In the genomic region with DNA sequence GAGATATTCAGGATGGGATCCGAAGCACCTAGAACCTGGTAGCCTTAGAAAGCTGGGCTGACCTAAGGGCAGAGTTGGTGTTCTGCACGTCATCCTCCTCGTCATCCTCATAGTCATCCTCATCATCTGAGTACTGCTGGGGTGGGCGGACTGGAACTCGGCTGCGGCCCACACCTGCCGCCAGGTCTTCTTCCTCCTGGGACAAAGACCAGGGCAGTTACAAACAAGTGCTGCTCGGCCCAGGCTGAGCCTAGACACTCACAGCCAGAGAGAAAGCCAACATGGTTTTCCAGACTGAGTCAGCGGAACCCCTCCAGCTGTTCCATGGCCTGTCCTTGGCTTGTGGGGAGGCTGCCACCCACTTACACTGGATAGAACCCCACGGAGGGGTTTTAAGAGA, we compare ENCODE assay signal across 20 cellular contexts. TPM values are rescaled to one million over a fixed set of nuclear protein-coding genes. Genes with fewer than 3 reads are reported as not detected.
DNase-seq lines count a peak whose midpoint lies in the region; ATAC-seq and TF ChIP-seq lines count a peak whose summit lies in the region.
"Had no signal": no experiment of that assay in that cellular context is flagged by ENCODE, and none has a peak within 500 bp of the region (broad histone marks: within the 10 kb centered on the region; RNA-seq: fewer than 3 reads in every experiment).

No MANE protein-coding gene starts in this region.

- no peaks in the 10 kb centered on the region for H4K20me1 ChIP-seq in OCI-LY7 (ENCODE audit: insufficient read depth, low read length)

- no peak overlapping the region for H3K4me3 Mint-ChIP-seq in activated T-cell treated with anti-CD3 and anti-CD28 coated beads, Interleukin-2, amount 50 U/mL, for 4 hours
- H3K4me3 Mint-ChIP-seq in chondrocyte (ENCODE audit: unreplicated experiment) = no peak overlapping the region
- no peak overlapping the region for H3K4me3 Mint-ChIP-seq in stimulated activated effector memory CD8-positive, alpha-beta T cell treated with anti-CD3 and anti-CD28 coated beads, Interleukin-12 subunit alpha, Interleukin-12 subunit beta, amount 100 ng/mL, for 72 hours
- H3K4me3 Mint-ChIP-seq in nephron progenitor cell = no peak overlapping the region

- peaks cover 11% of the 10 kb centered on the region for H3K4me1 ChIP-seq in OCI-LY7 (ENCODE audit: insufficient read depth, low read length, poor library complexity, severe bottlenecking)

- CTCF ChIA-PET in OCI-LY7 (lab: Charles Lee; ENCODE audit: unreplicated experiment) = no interaction called here

- H3K4me1 Mint-ChIP-seq in activated T-cell treated with anti-CD3 and anti-CD28 coated beads, Interleukin-2, amount 50 U/mL, for 4 hours (ENCODE audit: low read depth) = peaks cover 21% of the 10 kb centered on the region
- H3K4me1 Mint-ChIP-seq in chondrocyte (ENCODE audit: low read depth) = peaks cover 14% of the 10 kb centered on the region
- peaks cover 35% of the 10 kb centered on the region for H3K4me1 Mint-ChIP-seq in stimulated activated effector memory CD8-positive, alpha-beta T cell treated with anti-CD3 and anti-CD28 coated beads, Interleukin-12 subunit alpha, Interleukin-12 subunit beta, amount 100 ng/mL, for 72 hours
- H3K4me1 Mint-ChIP-seq in nephron progenitor cell = peaks cover 15% of the 10 kb centered on the region

- intact Hi-C loops in OCI-LY7 (cut with micrococcal nuclease; ENCODE audit: unreplicated experiment) = no loop called here

- peaks cover 92% of the 10 kb centered on the region for H3K36me3 ChIP-seq in OCI-LY7 (ENCODE audit: insufficient read depth, low read length)

- no peak overlapping the region for H3K4me3 ChIP-seq in OCI-LY7 (ENCODE audit: low read depth, low read length, poor library complexity, severe bottlenecking)
- H3K4me3 ChIP-seq: BLaER1 treated with 17β-estradiol and CSF1 and Interleukin-3, amounts not matched to agents 10 nM and 100 nM; K562 had no signal

- H3K36me3 Mint-ChIP-seq in activated T-cell treated with anti-CD3 and anti-CD28 coated beads, Interleukin-2, amount 50 U/mL, for 4 hours (ENCODE audit: insufficient read depth) = peaks cover 37% of the 10 kb centered on the region
- H3K36me3 Mint-ChIP-seq in chondrocyte (ENCODE audit: low read depth) (peaks cover 36% of the 10 kb centered on the region), nephron progenitor cell (ENCODE audit: low read depth) (peaks cover 47% of the 10 kb centered on the region)
- peaks cover 80% of the 10 kb centered on the region for H3K36me3 Mint-ChIP-seq in stimulated activated effector memory CD8-positive, alpha-beta T cell treated with anti-CD3 and anti-CD28 coated beads, Interleukin-12 subunit alpha, Interleukin-12 subunit beta, amount 100 ng/mL, for 72 hours

- DNase-seq in activated T-cell treated with anti-CD3 and anti-CD28 coated beads, Interleukin-2, amount 50 U/mL, for 1 hour = peak; percentile 6
- no peak for DNase-seq in activated T-cell treated with anti-CD3 and anti-CD28 coated beads, Interleukin-2, amount 50 U/mL, for 4 hours
- DNase-seq in chondrocyte (ENCODE audit: low spot score) (peak; percentile 64), myocyte (ENCODE audit: low read depth) (peak; percentile 56), nephron progenitor cell (no peak), OCI-LY7 (ENCODE audit: low spot score) (no peak)
- no peak for DNase-seq in stimulated activated effector memory CD8-positive, alpha-beta T cell treated with anti-CD3 and anti-CD28 coated beads, Interleukin-12 subunit alpha, Interleukin-12 subunit beta, amount 100 ng/mL, for 72 hours (ENCODE audit: low spot score in 2 of 2)
- no peak for DNase-seq in activated CD8-positive, alpha-beta memory T cell treated with anti-CD3 and anti-CD28 coated beads for 24 hours
- DNase-seq: 8988T; COR-L47; DMS153; EL; GOT3; NCI-H1436 treated with DMSO at 0.1 percent for 48 hours; NCI-H2081; NCI-H524 treated with DMSO at 0.1 percent for 48 hours; NK-92 treated with Interleukin-12 subunit alpha and Interleukin-12 subunit beta, amount 100 ng/mL, for 24 hours had no signal

- H3K4me2 ChIP-seq in OCI-LY7 (ENCODE audit: low read length) = no peak overlapping the region
- H3K4me2 ChIP-seq: BLaER1 treated with 17β-estradiol and CSF1 and Interleukin-3, amounts not matched to agents 10 nM and 100 nM had no signal

- H3K27ac Mint-ChIP-seq in chondrocyte (ENCODE audit: unreplicated experiment) (no peak overlapping the region), nephron progenitor cell (no peak overlapping the region)
- peak overlapping the region; percentile 76 for H3K27ac Mint-ChIP-seq in stimulated activated effector memory CD8-positive, alpha-beta T cell treated with anti-CD3 and anti-CD28 coated beads, Interleukin-12 subunit alpha, Interleukin-12 subunit beta, amount 100 ng/mL, for 72 hours

- no peak for ATAC-seq in activated T-cell treated with anti-CD3 and anti-CD28 coated beads, Interleukin-2, amount 50 U/mL, for 4 hours
- ATAC-seq in stimulated activated effector memory CD8-positive, alpha-beta T cell treated with anti-CD3 and anti-CD28 coated beads, Interleukin-12 subunit alpha, Interleukin-12 subunit beta, amount 100 ng/mL, for 72 hours = no peak
- ATAC-seq: K562 had no signal

- peaks cover 17% of the 10 kb centered on the region for H3K79me2 ChIP-seq in OCI-LY7 (ENCODE audit: insufficient read depth, low read depth, low read length)

- H3K27me3 Mint-ChIP-seq in activated T-cell treated with anti-CD3 and anti-CD28 coated beads, Interleukin-2, amount 50 U/mL, for 4 hours (ENCODE audit: low read depth) = no peaks in the 10 kb centered on the region
- no peaks in the 10 kb centered on the region for H3K27me3 Mint-ChIP-seq in chondrocyte (ENCODE audit: low read depth)
- no peaks in the 10 kb centered on the region for H3K27me3 Mint-ChIP-seq in nephron progenitor cell (ENCODE audit: low read depth, poor library complexity)

- H3K9me3 Mint-ChIP-seq in activated T-cell treated with anti-CD3 and anti-CD28 coated beads, Interleukin-2, amount 50 U/mL, for 4 hours = no peaks in the 10 kb centered on the region
- no peaks in the 10 kb centered on the region for H3K9me3 Mint-ChIP-seq in chondrocyte (ENCODE audit: low read depth)
- no peaks in the 10 kb centered on the region for H3K9me3 Mint-ChIP-seq in stimulated activated effector memory CD8-positive, alpha-beta T cell treated with anti-CD3 and anti-CD28 coated beads, Interleukin-12 subunit alpha, Interleukin-12 subunit beta, amount 100 ng/mL, for 72 hours
- H3K9me3 Mint-ChIP-seq in nephron progenitor cell = no peaks in the 10 kb centered on the region

- no peaks in the 10 kb centered on the region for H3K9me3 ChIP-seq in OCI-LY7 (ENCODE audit: low read length)
- H3K9me3 ChIP-seq: BLaER1 treated with 17β-estradiol and CSF1 and Interleukin-3, amounts not matched to agents 10 nM and 100 nM had no signal

- no peaks in the 10 kb centered on the region for H3K9me2 ChIP-seq in OCI-LY7 (ENCODE audit: insufficient read depth, low read length)

- POLR2A ChIA-PET in OCI-LY7 (lab: Charles Lee) = no interaction called here

- H2AFZ ChIP-seq in OCI-LY7 (ENCODE audit: low read length) = no peak overlapping the region

- no peak for TF ChIP-seq CTCF in chondrocyte (IDR thresholded peaks at IDR 0.05)
- TF ChIP-seq CTCF in nephron progenitor cell (IDR thresholded peaks at IDR 0.05) = no peak
- no peak for TF ChIP-seq CTCF in OCI-LY7 (conservative IDR thresholded peaks at IDR 0.05; ENCODE audit: low read length)

- BruUV-seq in OCI-LY7 (replicated peaks; lab: Mats Ljungman, UMichigan) = no TSS peak

- H3K27ac ChIP-seq in OCI-LY7 (ENCODE audit: low read depth, low read length, poor library complexity, severe bottlenecking) = no peak overlapping the region
- H3K27ac ChIP-seq: BLaER1 treated with 17β-estradiol and CSF1 and Interleukin-3, amounts not matched to agents 10 nM and 100 nM; HL-60 had no signal

RNA-seq across cellular contexts. Expression of a gene that starts 5.4 kb away (rescaled TPM):
- 100 to 1,000 TPM; 117 to 130 (median 127) TPM for total RNA-seq in activated T-cell treated with anti-CD3 and anti-CD28 coated beads, Interleukin-2, amount 50 U/mL, for 4 hours
- 82.1 to 85.4 TPM (median 84.3 TPM) in 3 replicates for total RNA-seq in chondrocyte
- total RNA-seq in myocyte = 70.9 and 96.7 TPM in 2 replicates
- 79.6 TPM for polyA plus RNA-seq in myocyte (2012)
- 88.3 and 102 TPM in 2 replicates for total RNA-seq in OCI-LY7 (2014; rRNA removed; shearing (Covaris generic))
- 102 and 105 TPM in 2 replicates for total RNA-seq in OCI-LY7 (2022)

RNA-seq across cellular contexts. Expression of a gene that starts 6.1 kb away (rescaled TPM):
- total RNA-seq in activated T-cell treated with anti-CD3 and anti-CD28 coated beads, Interleukin-2, amount 50 U/mL, for 4 hours = 1 to 10 TPM; 3.6 to 5.0 (median 4.8) TPM
- 5.1 to 7.1 TPM (median 5.5 TPM) in 3 replicates for total RNA-seq in chondrocyte
- 7.9 and 15.4 TPM in 2 replicates for total RNA-seq in myocyte
- polyA plus RNA-seq in myocyte (2012) = 6.7 TPM
- 32.9 and 33.3 TPM in 2 replicates for total RNA-seq in OCI-LY7 (2014; rRNA removed; shearing (Covaris generic))
- 44.5 and 61.4 TPM in 2 replicates for total RNA-seq in OCI-LY7 (2022)

RNA-seq across cellular contexts. Expression of a gene that starts 40.5 kb away (rescaled TPM):
- under 1 TPM; 0.05 to 0.24 (median 0.08) TPM for total RNA-seq in activated T-cell treated with anti-CD3 and anti-CD28 coated beads, Interleukin-2, amount 50 U/mL, for 4 hours
- 0.17 TPM in 1 of 3 replicates, not detected in the others for total RNA-seq in chondrocyte
- total RNA-seq in myocyte = 0.68 and 1.9 TPM in 2 replicates
- polyA plus RNA-seq in myocyte (2012) = 5.6 TPM
- total RNA-seq in OCI-LY7 (2014; rRNA removed; shearing (Covaris generic)) = not detected in 2 replicates
- 0.15 TPM in 1 of 2 replicates, not detected in the other for total RNA-seq in OCI-LY7 (2022)
- polyA plus RNA-seq: K562 had no signal

RNA-seq across cellular contexts. Expression of a gene that starts 49.5 kb away (rescaled TPM):
- total RNA-seq in activated T-cell treated with anti-CD3 and anti-CD28 coated beads, Interleukin-2, amount 50 U/mL, for 4 hours = 1 to 10 TPM in 2 of 3 donors, under 1 TPM in 1; 0.46 to 1.4 (median 1.1) TPM
- total RNA-seq in chondrocyte (3.3 to 13.7 TPM (median 12.7 TPM) in 3 replicates), myocyte (3,730 and 3,876 TPM in 2 replicates), OCI-LY7 (2022) (3.2 and 5.0 TPM in 2 replicates)
- 2,191 TPM for polyA plus RNA-seq in myocyte (2012)
- 0.57 and 0.90 TPM in 2 replicates for total RNA-seq in OCI-LY7 (2014; rRNA removed; shearing (Covaris generic))

RNA-seq across cellular contexts. Expression of a gene that starts 51.0 kb away (rescaled TPM):
- 10 to 100 TPM; 60.2 to 69.1 (median 67.9) TPM for total RNA-seq in activated T-cell treated with anti-CD3 and anti-CD28 coated beads, Interleukin-2, amount 50 U/mL, for 4 hours
- total RNA-seq in chondrocyte (97.6 to 121 TPM (median 101 TPM) in 3 replicates), myocyte (63.9 and 93.0 TPM in 2 replicates), OCI-LY7 (2022) (73.3 and 78.5 TPM in 2 replicates)
- 105 TPM for polyA plus RNA-seq in myocyte (2012)
- 53.8 and 60.5 TPM in 2 replicates for total RNA-seq in OCI-LY7 (2014; rRNA removed; shearing (Covaris generic))

Comparison
In these comparisons a context has a peak if more than half of its experiments do, and no peak if none do; other contexts are left out.
1. DNase-seq: peak in activated T-cell treated with anti-CD3 and anti-CD28 coated beads, Interleukin-2, amount 50 U/mL, for 1 hour (single experiment), chondrocyte (single experiment) and myocyte (single experiment); none in activated T-cell treated with anti-CD3 and anti-CD28 coated beads, Interleukin-2, amount 50 U/mL, for 4 hours (single experiment), stimulated activated effector memory CD8-positive, alpha-beta T cell treated with anti-CD3 and anti-CD28 coated beads, Interleukin-12 subunit alpha, Interleukin-12 subunit beta, amount 100 ng/mL, for 72 hours (0 of 2), nephron progenitor cell (single experiment), activated CD8-positive, alpha-beta memory T cell treated with anti-CD3 and anti-CD28 coated beads for 24 hours (single experiment) and OCI-LY7 (single experiment).